Comparison of ENCODE assay signal across 8 cellular contexts in the genomic region with DNA sequence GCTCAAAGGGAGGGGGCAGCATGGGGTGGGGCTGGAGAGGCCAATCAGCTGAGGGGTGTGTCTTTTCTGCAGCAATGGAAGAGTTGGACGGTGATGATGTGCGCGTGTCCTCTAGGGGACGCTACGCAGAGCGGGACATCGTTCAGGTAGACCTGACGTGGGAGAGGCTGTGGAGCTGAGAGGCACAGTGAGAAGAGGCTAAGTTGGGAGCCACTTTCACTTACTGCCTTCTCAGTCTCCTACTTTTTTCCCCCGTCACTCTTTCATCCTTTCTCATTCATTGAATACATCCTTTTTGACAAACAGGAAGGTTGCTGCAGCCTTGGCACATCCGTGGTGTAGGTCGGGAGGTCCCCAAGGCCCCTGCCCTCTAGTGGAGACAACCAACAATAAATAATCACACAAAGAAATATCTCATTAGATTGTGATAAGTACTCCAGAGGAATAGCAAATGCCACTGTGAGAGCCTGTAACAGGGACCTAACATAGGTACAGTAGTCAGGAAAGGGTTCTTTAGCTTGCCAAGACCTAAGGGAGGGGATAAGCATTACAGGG. TPM values are rescaled to one million over a fixed set of nuclear protein-coding genes. Genes with fewer than 3 reads are reported as not detected.
DNase-seq lines count a peak whose midpoint lies in the region; TF ChIP-seq lines count a peak whose summit lies in the region.

No MANE protein-coding gene starts in this region.

- CTCF ChIA-PET in AG04449 (lab: Yijun Ruan, JAX): interaction anchor here (1.0 to 2.6 kb wide), 4 partner anchors 8 to 224 kb away, joined by 4 to 10 read pairs (median 4); no protein-coding TSS in a partner anchor
- CTCF ChIA-PET in mammary epithelial cell (lab: Charles Lee; ENCODE audit: low non-redundant PET): interaction anchor here (0.6 kb wide), 1 partner anchor 372 kb away, joined by 16 read pairs; no protein-coding TSS in a partner anchor

- BruUV-seq in mammary epithelial cell (replicated peaks; lab: Mats Ljungman, UMichigan): no TSS peak

- H3K79me2 ChIP-seq in mammary epithelial cell (ENCODE audit: insufficient read depth, low read length): peaks cover 5% of the 10 kb centered on the region

- dilution Hi-C loops in mammary epithelial cell (cut with HindIII; ENCODE audit: low sequenced_read_pairs): no loop called here

- H3K36me3 ChIP-seq in H7 (replicated peaks; ENCODE audit: control insufficient read depth, insufficient read depth, low read length) (no peaks in the 10 kb centered on the region), mammary epithelial cell (ENCODE audit: insufficient read depth, low read length) (no peaks in the 10 kb centered on the region)

- H2AFZ ChIP-seq in mammary epithelial cell (ENCODE audit: low read depth, low read length): no peak overlapping the region

- H3K9ac ChIP-seq in mammary epithelial cell (ENCODE audit: insufficient read depth, low read length): no peak overlapping the region

- H3K4me1 ChIP-seq in mammary epithelial cell (ENCODE audit: insufficient read depth, low read length): peaks cover 5% of the 10 kb centered on the region

- intact Hi-C loops in mammary epithelial cell (cut with micrococcal nuclease): no loop called here

- WGBS in mammary epithelial cell (ENCODE audit: low coverage, missing lambda C conversion rate): 34% methylated on average over 8 of the region's 11 CpGs

- DNase-seq in AG04449 (ENCODE audit: low read depth, low spot score) (no peak), H7 (peak; percentile 84), SK-N-DZ (ENCODE audit: low spot score) (peak; percentile 82), mammary epithelial cell (no peak), retinal pigment epithelial cell (ENCODE audit: low read depth) (no peak), dedifferentiated amniotic fluid mesenchymal stem cell (ENCODE audit: extremely low spot score) (no peak), NCI-H128 (lab: John Stamatoyannopoulos, UW; ENCODE audit: unreplicated experiment) (no peak), NCI-H1105 (lab: John Stamatoyannopoulos, UW) (no peak)

- no peak overlapping the region for H3K27ac ChIP-seq in mammary epithelial cell (ENCODE audit: insufficient read depth, low read depth, low read length)

- no peak overlapping the region for H3K4me3 ChIP-seq in AG04449 (ENCODE audit: low read depth, low read length)
- H3K4me3 ChIP-seq in H7 (ENCODE audit: insufficient read depth, low read depth, low read length): peak overlapping the region; percentile 26; the same call in 1 of the 2 replicates
- H3K4me3 ChIP-seq in mammary epithelial cell (replicated peaks in 1 of 3; ENCODE audit: insufficient read depth in 1 of 3, low read depth in 2 of 3, low read length in 3 of 3): no peak overlapping the region
- no peak overlapping the region for H3K4me3 ChIP-seq in retinal pigment epithelial cell (ENCODE audit: low read length)

- TF ChIP-seq CTCF in AG04449 (IDR thresholded peaks at IDR 0.05; ENCODE audit: insufficient read depth, low read length, missing control alignments): peak; percentile 7
- peak; percentile 12 to 29 for TF ChIP-seq CTCF in mammary epithelial cell (conservative IDR thresholded peaks at IDR 0.05 in 1 of 2, IDR thresholded peaks at IDR 0.05 in 1 of 2; ENCODE audit: extremely low read depth in 1 of 2, insufficient read depth in 1 of 2, low read depth in 1 of 2, low read length in 2 of 2)
- peak; percentile 46 for TF ChIP-seq CTCF in retinal pigment epithelial cell (conservative IDR thresholded peaks at IDR 0.05; ENCODE audit: low read depth, low read length)

- POLR2A ChIA-PET in AG04449 (lab: Yijun Ruan, JAX): no interaction called here

- H3K27me3 ChIP-seq in H7 (ENCODE audit: control insufficient read depth, insufficient read depth, low read length): no peaks in the 10 kb centered on the region; the same call in 1 of the 2 replicates
- no peaks in the 10 kb centered on the region for H3K27me3 ChIP-seq in mammary epithelial cell (ENCODE audit: insufficient read depth, low read length)

- H3K4me2 ChIP-seq in mammary epithelial cell (ENCODE audit: insufficient read depth, low read depth, low read length): no peak overlapping the region

- H3K9me3 ChIP-seq in mammary epithelial cell (replicated peaks; ENCODE audit: insufficient read depth, low read length): no peaks in the 10 kb centered on the region

- in situ Hi-C loops in mammary epithelial cell (cut with MboI; ENCODE audit: low sequenced_read_pairs in 2 of 2): no loop called here

- H4K20me1 ChIP-seq in mammary epithelial cell (ENCODE audit: insufficient read depth, low read length): no peaks in the 10 kb centered on the region

RNA-seq across cellular contexts. Expression of a gene that starts 4.4 kb away (rescaled TPM):
- total RNA-seq in H7 (2014; rRNA removed; shearing (Covaris generic)): 21.1 and 24.0 TPM in 2 replicates
- polyA plus RNA-seq in SK-N-DZ (2014; cell fraction: cytosol; rRNA removed): 28.4 TPM in 2 replicates
- 46.5 and 55.9 TPM in 2 replicates for polyA plus RNA-seq in SK-N-DZ (2014; cell fraction: nucleus; rRNA removed)
- total RNA-seq in mammary epithelial cell: 10 to 100 TPM; 16.5 to 21.2 TPM
- polyA plus RNA-seq in mammary epithelial cell: 8.4 TPM
- 24.1 TPM for polyA minus RNA-seq in mammary epithelial cell

RNA-seq across cellular contexts. Expression of a gene that starts 22.6 kb away (rescaled TPM):
- 17.7 and 29.3 TPM in 2 replicates for total RNA-seq in H7 (2014; rRNA removed; shearing (Covaris generic))
- 44.1 and 55.2 TPM in 2 replicates for polyA plus RNA-seq in SK-N-DZ (2014; cell fraction: cytosol; rRNA removed)
- polyA plus RNA-seq in SK-N-DZ (2014; cell fraction: nucleus; rRNA removed): 46.7 and 59.0 TPM in 2 replicates
- total RNA-seq in mammary epithelial cell: 10 to 100 TPM; 17.5 to 19.2 TPM
- polyA plus RNA-seq in mammary epithelial cell: 18.0 TPM
- 14.3 TPM for polyA minus RNA-seq in mammary epithelial cell

RNA-seq across cellular contexts. Expression of a gene that starts 23.5 kb away (rescaled TPM):
- total RNA-seq in H7 (2014; rRNA removed; shearing (Covaris generic)): 0.18 and 0.38 TPM in 2 replicates
- polyA plus RNA-seq in SK-N-DZ (2014; cell fraction: cytosol; rRNA removed): 0.30 TPM in 1 of 2 replicates, not detected in the other
- 1.9 TPM in 1 of 2 replicates, not detected in the other for polyA plus RNA-seq in SK-N-DZ (2014; cell fraction: nucleus; rRNA removed)
- not detected for total RNA-seq in mammary epithelial cell
- polyA plus RNA-seq in mammary epithelial cell: not detected
- polyA minus RNA-seq in mammary epithelial cell: not detected

RNA-seq across cellular contexts. Expression of a gene that starts 42.6 kb away (rescaled TPM):
- 5.1 and 10.7 TPM in 2 replicates for total RNA-seq in H7 (2014; rRNA removed; shearing (Covaris generic))
- polyA plus RNA-seq in SK-N-DZ (2014; cell fraction: cytosol; rRNA removed): 69.5 and 83.7 TPM in 2 replicates
- polyA plus RNA-seq in SK-N-DZ (2014; cell fraction: nucleus; rRNA removed): 51.1 TPM in 2 replicates
- 1 to 10 TPM in 1 of 2 donors, under 1 TPM in 1; 0.50 to 2.3 TPM for total RNA-seq in mammary epithelial cell
- 2.4 TPM for polyA plus RNA-seq in mammary epithelial cell
- not detected for polyA minus RNA-seq in mammary epithelial cell

Comparison
In these comparisons a context has a peak if more than half of its experiments do, and no peak if none do; other contexts are left out.
1. DNase-seq: peak in H7 (single experiment) and SK-N-DZ (single experiment); none in AG04449 (single experiment), mammary epithelial cell (single experiment), retinal pigment epithelial cell (single experiment), dedifferentiated amniotic fluid mesenchymal stem cell (single experiment), NCI-H128 (single experiment) and NCI-H1105 (single experiment).
2. Peak in every context shown above with its lines, with median percentiles within 50 percentile points of each other: CTCF ChIP-seq.